ENCODE assay signal across 2 cellular contexts in the genomic region with DNA sequence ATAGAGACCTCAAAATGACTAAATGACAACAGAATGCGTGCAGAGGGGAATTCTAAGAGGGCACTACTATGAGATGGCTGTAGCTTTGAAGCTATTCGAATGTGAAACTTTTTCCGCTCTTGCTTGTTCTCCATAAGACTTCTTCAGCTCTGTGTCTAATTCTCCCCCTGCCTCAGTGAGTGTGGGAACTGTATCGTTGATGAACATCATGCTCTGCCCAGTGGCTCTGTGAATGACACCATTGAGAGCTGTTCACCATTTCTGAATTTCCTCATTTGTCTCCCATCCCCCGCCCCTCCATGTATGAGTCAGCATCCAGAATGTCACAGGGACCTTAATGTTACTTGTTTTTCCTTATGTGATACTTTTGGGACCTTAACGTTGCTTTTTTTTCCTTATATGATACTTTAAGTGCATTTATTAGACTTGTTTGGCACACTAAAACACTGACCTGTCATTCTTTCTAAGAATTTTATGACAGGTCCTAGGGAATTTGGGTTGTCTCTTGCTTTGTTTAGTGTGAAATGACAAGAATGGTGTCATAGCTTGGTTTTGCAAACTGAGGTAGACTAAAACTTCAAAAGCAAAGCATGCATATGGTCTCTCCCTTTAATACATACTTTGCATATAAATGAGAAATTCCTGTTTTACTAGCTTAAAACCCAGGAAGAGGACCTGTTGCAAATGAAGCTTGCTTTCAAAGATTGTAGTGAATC.
TF ChIP-seq lines count a peak whose summit lies in the region.

No MANE protein-coding gene starts in this region.

TF ChIP-seq in HCT116, 20 proteins besides CTCF, POLR2A, EP300 and RAD21 (continued from another document):
- no peak for TF ChIP-seq ZBTB33 (IDR thresholded peaks at IDR 0.05; ENCODE audit: extremely low read depth, insufficient replicate concordance, low read length)
- no peak for TF ChIP-seq ZFX (IDR thresholded peaks at IDR 0.05)
- peak; percentile 80 for TF ChIP-seq JUND (IDR thresholded peaks at IDR 0.05)
- peak; percentile 33 for TF ChIP-seq YY1 (IDR thresholded peaks at IDR 0.05; ENCODE audit: extremely low read depth, insufficient replicate concordance, low read depth, low read length)
- TF ChIP-seq ATF3 (IDR thresholded peaks at IDR 0.05): no peak
- TF ChIP-seq FOSL1 (IDR thresholded peaks at IDR 0.05; ENCODE audit: low read depth): peak; percentile 84
- TF ChIP-seq CEBPB (IDR thresholded peaks at IDR 0.05; ENCODE audit: low read depth): no peak
- no peak for TF ChIP-seq EGR1 (IDR thresholded peaks at IDR 0.05; ENCODE audit: low read depth)
- no peak for TF ChIP-seq POLR2AphosphoS5 (IDR thresholded peaks at IDR 0.05; ENCODE audit: low read depth, low read length)
- 0 out of 2 replicates have a peak, but pooled peaks have one; percentile 25 for TF ChIP-seq SP1 (IDR thresholded peaks at IDR 0.05; ENCODE audit: low read depth)
- no peak for TF ChIP-seq EZH2phosphoT487 (IDR thresholded peaks at IDR 0.05; ENCODE audit: borderline replicate concordance)
- no peak for TF ChIP-seq CBX3 (IDR thresholded peaks at IDR 0.05; ENCODE audit: low read depth)

TF ChIP-seq in liver, 16 proteins besides CTCF, POLR2A, EP300 and RAD21 (continued from another document):
- TF ChIP-seq ZBTB33 (IDR thresholded peaks at IDR 0.05): no peak
- TF ChIP-seq, protein P1, sequence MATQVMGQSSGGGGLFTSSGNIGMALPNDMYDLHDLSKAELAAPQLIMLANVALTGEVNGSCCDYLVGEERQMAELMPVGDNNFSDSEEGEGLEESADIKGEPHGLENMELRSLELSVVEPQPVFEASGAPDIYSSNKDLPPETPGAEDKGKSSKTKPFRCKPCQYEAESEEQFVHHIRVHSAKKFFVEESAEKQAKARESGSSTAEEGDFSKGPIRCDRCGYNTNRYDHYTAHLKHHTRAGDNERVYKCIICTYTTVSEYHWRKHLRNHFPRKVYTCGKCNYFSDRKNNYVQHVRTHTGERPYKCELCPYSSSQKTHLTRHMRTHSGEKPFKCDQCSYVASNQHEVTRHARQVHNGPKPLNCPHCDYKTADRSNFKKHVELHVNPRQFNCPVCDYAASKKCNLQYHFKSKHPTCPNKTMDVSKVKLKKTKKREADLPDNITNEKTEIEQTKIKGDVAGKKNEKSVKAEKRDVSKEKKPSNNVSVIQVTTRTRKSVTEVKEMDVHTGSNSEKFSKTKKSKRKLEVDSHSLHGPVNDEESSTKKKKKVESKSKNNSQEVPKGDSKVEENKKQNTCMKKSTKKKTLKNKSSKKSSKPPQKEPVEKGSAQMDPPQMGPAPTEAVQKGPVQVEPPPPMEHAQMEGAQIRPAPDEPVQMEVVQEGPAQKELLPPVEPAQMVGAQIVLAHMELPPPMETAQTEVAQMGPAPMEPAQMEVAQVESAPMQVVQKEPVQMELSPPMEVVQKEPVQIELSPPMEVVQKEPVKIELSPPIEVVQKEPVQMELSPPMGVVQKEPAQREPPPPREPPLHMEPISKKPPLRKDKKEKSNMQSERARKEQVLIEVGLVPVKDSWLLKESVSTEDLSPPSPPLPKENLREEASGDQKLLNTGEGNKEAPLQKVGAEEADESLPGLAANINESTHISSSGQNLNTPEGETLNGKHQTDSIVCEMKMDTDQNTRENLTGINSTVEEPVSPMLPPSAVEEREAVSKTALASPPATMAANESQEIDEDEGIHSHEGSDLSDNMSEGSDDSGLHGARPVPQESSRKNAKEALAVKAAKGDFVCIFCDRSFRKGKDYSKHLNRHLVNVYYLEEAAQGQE (IDR thresholded peaks at IDR 0.05): no peak
- no peak for TF ChIP-seq MAX (IDR thresholded peaks at IDR 0.05)
- TF ChIP-seq EGR1 (IDR thresholded peaks at IDR 0.05; ENCODE audit: low read depth in 2 of 2): no peak
- TF ChIP-seq SP1 (IDR thresholded peaks at IDR 0.05): no peak
- TF ChIP-seq HNF4G (IDR thresholded peaks at IDR 0.05): no peak
